ENCODE assay signal across 8 cellular contexts in the genomic region with DNA sequence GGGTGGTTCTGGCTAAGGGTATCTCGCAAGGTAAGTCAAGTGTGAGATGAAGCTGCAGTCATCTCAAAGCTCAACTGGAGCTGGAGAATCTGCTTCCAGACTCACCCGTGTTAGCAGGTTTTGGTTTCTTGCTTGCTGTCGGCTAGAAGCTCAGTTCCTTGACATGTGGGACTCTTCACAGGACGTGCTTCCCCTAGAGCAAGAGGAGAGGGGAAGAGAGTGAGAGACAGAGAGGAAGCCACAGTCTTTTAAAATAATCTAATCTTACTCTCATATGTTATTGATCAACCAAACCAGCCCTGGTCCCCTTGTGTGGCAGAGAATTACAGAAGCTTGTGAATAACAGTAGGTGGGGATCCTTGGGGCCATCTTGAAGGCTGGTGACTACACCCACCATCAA.
DNase-seq lines count a peak whose midpoint lies in the region; ATAC-seq and TF ChIP-seq lines count a peak whose summit lies in the region.

No MANE protein-coding gene starts in this region.

- dilution Hi-C loops in mammary epithelial cell (cut with HindIII; ENCODE audit: low sequenced_read_pairs), result loop anchor here (5.0 to 25.0 kb wide), 2 partner anchors 233 to 553 kb away; no protein-coding TSS in a partner anchor

- no peaks in the 10 kb centered on the region for H3K36me3 ChIP-seq in right atrium auricular region
- no peaks in the 10 kb centered on the region for H3K36me3 ChIP-seq in mammary epithelial cell (ENCODE audit: insufficient read depth, low read length)
- H3K36me3 ChIP-seq in aorta (ENCODE audit: control insufficient read depth in 1 of 2, insufficient read depth in 2 of 2, low read length in 1 of 2), result no peaks in the 10 kb centered on the region
- no peaks in the 10 kb centered on the region for H3K36me3 ChIP-seq in PC-9 (ENCODE audit: low read depth)

- BruUV-seq in mammary epithelial cell (replicated peaks; lab: Mats Ljungman, UMichigan), result no TSS peak
- BruUV-seq in PC-9 (replicated peaks; lab: Mats Ljungman, UMichigan), result no TSS peak

- POLR2A ChIA-PET in PC-9 (lab: Charles Lee; ENCODE audit: unreplicated experiment), result interaction anchor here (0.6 to 1.6 kb wide), 3 partner anchors 91 to 1060 kb away, joined by 3 to 9 read pairs (median 4); no protein-coding TSS in a partner anchor

- H2AFZ ChIP-seq in mammary epithelial cell (ENCODE audit: low read depth, low read length), result peak overlapping the region; percentile 41
- H2AFZ ChIP-seq in PC-9, result no peak overlapping the region

- H3K4me3 ChIP-seq in right atrium auricular region (no peak overlapping the region), mammary epithelial cell (replicated peaks in 1 of 3; ENCODE audit: insufficient read depth in 1 of 3, low read depth in 2 of 3, low read length in 3 of 3) (no peak overlapping the region), aorta (ENCODE audit: low read length in 2 of 2) (no peak overlapping the region), PC-9 (no peak overlapping the region)

- H3K27me3 ChIP-seq in right atrium auricular region, result no peaks in the 10 kb centered on the region
- no peaks in the 10 kb centered on the region for H3K27me3 ChIP-seq in mammary epithelial cell (ENCODE audit: insufficient read depth, low read length)
- no peaks in the 10 kb centered on the region for H3K27me3 ChIP-seq in aorta (ENCODE audit: control insufficient read depth in 1 of 2, insufficient read depth in 2 of 2, low read length in 1 of 2)
- no peaks in the 10 kb centered on the region for H3K27me3 ChIP-seq in PC-9 (ENCODE audit: insufficient read depth, low read depth)

- TF ChIP-seq CTCF in right atrium auricular region (IDR thresholded peaks at IDR 0.05) (no peak), mammary epithelial cell (conservative IDR thresholded peaks at IDR 0.05 in 1 of 2, IDR thresholded peaks at IDR 0.05 in 1 of 2; ENCODE audit: extremely low read depth in 1 of 2, insufficient read depth in 1 of 2, low read depth in 1 of 2, low read length in 2 of 2) (no peak), PC-9 (conservative IDR thresholded peaks at IDR 0.05) (no peak)

- WGBS in mammary epithelial cell (ENCODE audit: low coverage, missing lambda C conversion rate), result 60% methylated on average over 4 of the region's 4 CpGs
- WGBS in aorta, 2 donors, result 40 to 48% methylated on average over 4 of the region's 4 CpGs

- H4K20me1 ChIP-seq in mammary epithelial cell (ENCODE audit: insufficient read depth, low read length), result no peaks in the 10 kb centered on the region
- no peaks in the 10 kb centered on the region for H4K20me1 ChIP-seq in PC-9 (ENCODE audit: insufficient read depth)

- no peaks in the 10 kb centered on the region for H3K9me2 ChIP-seq in PC-9 (ENCODE audit: insufficient read depth)

- H3K9me3 ChIP-seq in right atrium auricular region (no peaks in the 10 kb centered on the region), mammary epithelial cell (replicated peaks; ENCODE audit: insufficient read depth, low read length) (no peaks in the 10 kb centered on the region), aorta (ENCODE audit: control insufficient read depth, low read length) (no peaks in the 10 kb centered on the region), PC-9 (ENCODE audit: insufficient read depth, low read depth) (no peaks in the 10 kb centered on the region)

- in situ Hi-C loops in mammary epithelial cell (cut with MboI; ENCODE audit: low sequenced_read_pairs in 2 of 2), result loop anchor here in 1 of 2 donors (25.0 kb wide), 2 partner anchors 208 to 508 kb away; partner anchors contain the start of gene REEP3

- H3K4me2 ChIP-seq in mammary epithelial cell (ENCODE audit: insufficient read depth, low read depth, low read length) (no peak overlapping the region), PC-9 (no peak overlapping the region)

- H3K9ac ChIP-seq in mammary epithelial cell (ENCODE audit: insufficient read depth, low read length), result no peak overlapping the region

- no peaks in the 10 kb centered on the region for H3F3A ChIP-seq in PC-9 (ENCODE audit: insufficient read depth, low read depth)

- peak overlapping the region; percentile 33 to 35 for H3K27ac ChIP-seq in right atrium auricular region
- no peak overlapping the region for H3K27ac ChIP-seq in mammary epithelial cell (ENCODE audit: insufficient read depth, low read depth, low read length)
- peak overlapping the region; percentile 55 to 58 for H3K27ac ChIP-seq in aorta (ENCODE audit: low read depth in 1 of 2, low read length in 2 of 2)
- H3K27ac ChIP-seq in PC-9, result no peak overlapping the region

- H3K79me2 ChIP-seq in mammary epithelial cell (ENCODE audit: insufficient read depth, low read length), result no peaks in the 10 kb centered on the region
- no peaks in the 10 kb centered on the region for H3K79me2 ChIP-seq in PC-9 (ENCODE audit: low read depth)

- CTCF ChIA-PET in mammary epithelial cell (lab: Charles Lee; ENCODE audit: low non-redundant PET), result interaction anchor here (0.6 to 1.5 kb wide), 9 partner anchors 49 to 903 kb away, joined by 3 to 10 read pairs (median 4); no protein-coding TSS in a partner anchor
- CTCF ChIA-PET in PC-9 (lab: Charles Lee), result interaction anchor here (0.6 to 3.3 kb wide), 13 partner anchors 13 to 563 kb away, joined by 3 to 35 read pairs (median 4); no protein-coding TSS in a partner anchor

- peaks cover 0 to 19% of the 10 kb centered on the region in 2 donors for H3K4me1 ChIP-seq in right atrium auricular region
- peaks cover 22% of the 10 kb centered on the region for H3K4me1 ChIP-seq in mammary epithelial cell (ENCODE audit: insufficient read depth, low read length)
- peaks cover 0 to 1% of the 10 kb centered on the region in 2 donors for H3K4me1 ChIP-seq in aorta (ENCODE audit: control insufficient read depth in 1 of 2, insufficient read depth in 2 of 2, low read length in 2 of 2)
- peaks cover 4% of the 10 kb centered on the region; the same call in 1 of the 2 replicates for H3K4me1 ChIP-seq in PC-9 (replicated peaks; ENCODE audit: insufficient read depth)

- DNase-seq in right atrium auricular region (ENCODE audit: low spot score) (no peak), left ventricle myocardium superior (no peak), mammary epithelial cell (no peak), aorta (no peak), PC-9 (no peak), NCI-H2196 treated with DMSO at 0.1 percent for 48 hours (lab: John Stamatoyannopoulos, UW; ENCODE audit: unreplicated experiment) (no peak), sciatic nerve (ENCODE audit: low spot score) (no peak)

- ATAC-seq in left ventricle myocardium superior (no peak), HG02973 (IDR thresholded peaks at IDR 0.05; ENCODE audit: unreplicated experiment) (peak; percentile 46), aorta (ENCODE audit: low FRiP score) (no peak), sciatic nerve (no peak)

- intact Hi-C loops in left ventricle myocardium superior (cut with micrococcal nuclease) (loop anchor here (10.0 kb wide), 1 partner anchor 556 kb away; no protein-coding TSS in a partner anchor), mammary epithelial cell (cut with micrococcal nuclease) (loop anchor here (1.0 to 2.0 kb wide), 5 partner anchors 47 to 554 kb away; no protein-coding TSS in a partner anchor), aorta (cut with DNase I) (loop anchor here (2.0 to 10.0 kb wide), 6 partner anchors 90 to 906 kb away; partner anchors contain the start of gene EGR2 (in 1 of the 2)), PC-9 (cut with micrococcal nuclease; ENCODE audit: unreplicated experiment) (loop anchor here (1.0 kb wide), 3 partner anchors 91 to 554 kb away; no protein-coding TSS in a partner anchor), sciatic nerve (cut with DNase I) (loop anchor here (5.0 kb wide), 1 partner anchor 558 kb away; no protein-coding TSS in a partner anchor)

Comparison
In these comparisons a context has a peak if more than half of its experiments do, and no peak if none do; other contexts are left out.
1. H3K27ac ChIP-seq: peak in right atrium auricular region (2 of 2) and aorta (2 of 2); none in mammary epithelial cell (single experiment) and PC-9 (single experiment).